8 cellular contexts compared by ENCODE assay signal in the genomic region with DNA sequence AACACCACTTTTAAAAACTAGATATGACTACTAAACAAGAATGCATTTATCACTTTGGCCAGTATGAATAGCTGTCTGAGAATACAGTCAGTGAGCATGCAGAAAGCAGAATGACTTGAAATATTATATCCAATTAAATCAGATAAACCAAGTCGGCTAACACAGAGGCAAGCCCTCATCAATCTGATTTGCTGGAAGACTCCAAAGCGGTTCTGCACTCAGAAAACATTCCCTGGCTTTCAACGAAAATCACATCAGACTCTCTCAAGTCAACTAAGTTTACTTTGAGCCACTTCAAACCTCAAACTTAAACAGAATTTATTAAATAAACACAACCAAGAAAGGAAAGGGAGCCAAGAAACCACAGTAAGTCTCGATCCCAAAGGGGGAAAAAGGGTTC. TPM values are rescaled to one million over a fixed set of nuclear protein-coding genes. Genes with fewer than 3 reads are reported as not detected.
DNase-seq lines count a peak whose midpoint lies in the region; ATAC-seq and TF ChIP-seq lines count a peak whose summit lies in the region.

No MANE protein-coding gene starts in this region.

- H3K9me3 ChIP-seq in SJSA1 (replicated peaks), result 0 out of 2 replicates have a peak, but pooled peaks cover 3% of the 10 kb centered on the region

- ATAC-seq in GM21423 (IDR thresholded peaks at IDR 0.05; ENCODE audit: unreplicated experiment), result no peak

- in situ Hi-C loops in GM13977 (cut with MboI; ENCODE audit: low pct_unique_long_range_greater_than_20kb, low sequenced_read_pairs, unreplicated experiment), result no loop called here

- H3K4me3 ChIP-seq in H7 (ENCODE audit: insufficient read depth, low read depth, low read length) (peak overlapping the region; percentile 89), SJSA1 (peak overlapping the region; percentile 97), fibroblast of the aortic adventitia (ENCODE audit: low read depth, low read length) (peak overlapping the region; percentile 92), retinal pigment epithelial cell (ENCODE audit: low read length) (peak overlapping the region; percentile 90)

- DNase-seq in H7, result no peak
- no peak for DNase-seq in SJSA1 (ENCODE audit: low read depth in 1 of 2, low spot score in 2 of 2)
- peak; percentile 58 for DNase-seq in fibroblast of the aortic adventitia (ENCODE audit: low read depth)
- no peak for DNase-seq in retinal pigment epithelial cell (ENCODE audit: low read depth)
- DNase-seq in GM13977 (ENCODE audit: low spot score), result no peak
- DNase-seq in germinal center (ENCODE audit: low spot score), result no peak
- no peak for DNase-seq in NCI-H2196 treated with DMSO at 0.1 percent for 48 hours (lab: John Stamatoyannopoulos, UW; ENCODE audit: unreplicated experiment)

- peaks cover 30% of the 10 kb centered on the region for H3K27me3 ChIP-seq in H7 (ENCODE audit: control insufficient read depth, insufficient read depth, low read length)
- peaks cover 3% of the 10 kb centered on the region; the same call in 1 of the 2 replicates for H3K27me3 ChIP-seq in SJSA1 (replicated peaks)

- peak overlapping the region; percentile 70 for H3K27ac ChIP-seq in SJSA1

- TF ChIP-seq CTCF in fibroblast of the aortic adventitia (IDR thresholded peaks at IDR 0.05; ENCODE audit: insufficient read depth, low read length) (no peak), retinal pigment epithelial cell (conservative IDR thresholded peaks at IDR 0.05; ENCODE audit: low read depth, low read length) (no peak), GM13977 (IDR thresholded peaks at IDR 0.05; ENCODE audit: extremely low read depth, insufficient read depth, missing control alignments) (no peak)

- H3K36me3 ChIP-seq in H7 (replicated peaks; ENCODE audit: control insufficient read depth, insufficient read depth, low read length) (no peaks in the 10 kb centered on the region), SJSA1 (peaks cover 20% of the 10 kb centered on the region)

- H3K4me1 ChIP-seq in SJSA1 (replicated peaks), result peaks cover 42% of the 10 kb centered on the region

RNA-seq across cellular contexts. Expression of gene MYO10, which starts 1.4 kb away (rescaled TPM):
- 36.3 and 56.6 TPM in 2 replicates for total RNA-seq in H7 (2014; rRNA removed; shearing (Covaris generic))
- total RNA-seq in SJSA1 (2014; rRNA removed; shearing (Covaris generic)), result 38.8 and 54.3 TPM in 2 replicates
- total RNA-seq in fibroblast of the aortic adventitia (ENCODE audit: low replicate concordance), result 37.1 and 324 TPM in 2 replicates
